In genomic region chr7:94908204-94909022, GRCh38 we compare ENCODE assay signal across 9 cellular contexts. TPM values are rescaled to one million over a fixed set of nuclear protein-coding genes. Genes with fewer than 3 reads are reported as not detected.
DNase-seq lines count a peak whose midpoint lies in the region; ATAC-seq and TF ChIP-seq lines count a peak whose summit lies in the region.
"Had no signal": no experiment of that assay in that cellular context is flagged by ENCODE, and none has a peak within 500 bp of the region (broad histone marks: within the 10 kb centered on the region; RNA-seq: fewer than 3 reads in every experiment).

No MANE protein-coding gene starts in this region.

- H3K36me3 ChIP-seq in ACC112 (ENCODE audit: insufficient read depth, low read length) (no peaks in the 10 kb centered on the region), HCT116 (ENCODE audit: control insufficient read depth in 1 of 2, insufficient read depth in 2 of 2, low read length in 2 of 2) (no peaks in the 10 kb centered on the region), Peyer's patch (no peaks in the 10 kb centered on the region), muscle layer of duodenum (ENCODE audit: control insufficient read depth in 1 of 2, insufficient read depth in 2 of 2, low read length in 2 of 2) (no peaks in the 10 kb centered on the region)

- H3K4me1 ChIP-seq in ACC112 (ENCODE audit: control insufficient read depth, insufficient read depth, low read length, unreplicated experiment) (no peaks in the 10 kb centered on the region), HCT116 (ENCODE audit: control insufficient read depth in 1 of 2, insufficient read depth in 2 of 2, low read length in 2 of 2) (peaks cover 3 to 18% of the 10 kb centered on the region in 2 experiments; a peak in 3 of 4 replicates), Peyer's patch (peaks cover 0 to 4% (median 0%) of the 10 kb centered on the region in 4 donors), muscle layer of duodenum (ENCODE audit: control insufficient read depth in 1 of 2, insufficient read depth in 2 of 2, low read length in 2 of 2) (peaks cover 4 to 6% of the 10 kb centered on the region in 2 donors)

- POLR2A ChIA-PET in HCT116 (lab: Charles Lee) = no interaction called here

- peak; percentile 16 for DNase-seq in HCT116 (ENCODE audit: low read depth, low spot score)
- peak in 2 of 3 donors; percentile 49 to 58 for DNase-seq in Peyer's patch
- peak; percentile 9 for DNase-seq in fibroblast of peridontal ligament (ENCODE audit: extremely low read depth)
- no peak for DNase-seq in stimulated activated naive CD4-positive, alpha-beta T cell (lab: John Stamatoyannopoulos, UW)

- no peak for TF ChIP-seq RAD21 in HCT116 (IDR thresholded peaks at IDR 0.05; ENCODE audit: low read depth)

- H3K79me2 ChIP-seq in ACC112 (ENCODE audit: control insufficient read depth, insufficient read depth, low read length, unreplicated experiment) (no peaks in the 10 kb centered on the region), HCT116 (ENCODE audit: insufficient read depth, low read length) (no peaks in the 10 kb centered on the region)

- BruUV-seq in HCT116 (replicated peaks; lab: Mats Ljungman, UMichigan) = no TSS peak

- peak; percentile 72 for ATAC-seq in HCT116
- no peak for ATAC-seq in GM19351 (IDR thresholded peaks at IDR 0.05; ENCODE audit: unreplicated experiment)
- ATAC-seq in GM21619 (IDR thresholded peaks at IDR 0.05; ENCODE audit: unreplicated experiment) = no peak

- H2AFZ ChIP-seq in ACC112 (ENCODE audit: low read length, unreplicated experiment) = peak overlapping the region; percentile 88
- H2AFZ ChIP-seq in HCT116 (ENCODE audit: low read depth, low read length, poor library complexity, severe bottlenecking) = peak overlapping the region; percentile 81

- H3K27me3 ChIP-seq in ACC112 (ENCODE audit: insufficient read depth, low read length) (peaks cover 26% of the 10 kb centered on the region; the same call in 1 of the 2 replicates), HCT116 (ENCODE audit: insufficient read depth, low read length) (no peaks in the 10 kb centered on the region), Peyer's patch (no peaks in the 10 kb centered on the region), muscle layer of duodenum (ENCODE audit: low read depth, low read length) (no peaks in the 10 kb centered on the region)

- TF ChIP-seq CTCF in HCT116 (IDR thresholded peaks at IDR 0.05 in 2 of 3, conservative IDR thresholded peaks at IDR 0.05 in 1 of 3; ENCODE audit: borderline replicate concordance in 1 of 3, insufficient read depth in 1 of 3, low read depth in 2 of 3, low read length in 2 of 3) = no peak
- TF ChIP-seq CTCF in Peyer's patch (IDR thresholded peaks at IDR 0.05) = no peak

- peak overlapping the region; percentile 89 for H3K4me2 ChIP-seq in HCT116 (ENCODE audit: low read length)

- H4K20me1 ChIP-seq in HCT116 (ENCODE audit: insufficient read depth) = no peaks in the 10 kb centered on the region

- CTCF ChIA-PET in HCT116 (lab: Charles Lee) = no interaction called here

- intact Hi-C loops in HCT116 (cut with micrococcal nuclease) = loop anchor here (2.0 kb wide), 1 partner anchor 252 kb away; the partner anchor contains the start of gene SGCE

- no peaks in the 10 kb centered on the region for H3K9me2 ChIP-seq in HCT116 (ENCODE audit: insufficient read depth)

- peak overlapping the region; percentile 77 for H3K4me3 ChIP-seq in ACC112 (ENCODE audit: low read depth, low read length)
- peak overlapping the region; percentile 58 to 65 for H3K4me3 ChIP-seq in HCT116 (replicated peaks in 1 of 2; ENCODE audit: low read depth in 1 of 2, low read length in 2 of 2)
- H3K4me3 ChIP-seq in Peyer's patch = peak overlapping the region; percentile 35 to 78 (median 52)
- peak overlapping the region; percentile 68 to 79 for H3K4me3 ChIP-seq in muscle layer of duodenum (ENCODE audit: low read depth in 1 of 2, low read length in 2 of 2)

- peak overlapping the region; percentile 69 for H3K9ac ChIP-seq in HCT116 (ENCODE audit: low read length)

- no peak overlapping the region for H3K27ac ChIP-seq in ACC112 (ENCODE audit: low read depth, low read length)
- peak overlapping the region; percentile 81 for H3K27ac ChIP-seq in HCT116 (ENCODE audit: low read depth, low read length)
- peak overlapping the region in 3 of 4 donors; percentile 39 to 68 (median 64) for H3K27ac ChIP-seq in Peyer's patch
- peak overlapping the region; percentile 20 for H3K27ac ChIP-seq in muscle layer of duodenum (ENCODE audit: low read length)
- H3K27ac ChIP-seq: epithelial cell of prostate had no signal

- RAD21 ChIA-PET in HCT116 (lab: Charles Lee; ENCODE audit: low non-redundant PET in 1 of 2, low total read pairs in 2 of 2, uncharacterized antibody in 2 of 2, unreplicated experiment in 2 of 2) = no interaction called here

- H3K9me3 ChIP-seq in HCT116 (ENCODE audit: control insufficient read depth in 1 of 2, insufficient read depth in 1 of 2, low read depth in 1 of 2, low read length in 2 of 2) (no peaks in the 10 kb centered on the region), Peyer's patch (no peaks in the 10 kb centered on the region), muscle layer of duodenum (ENCODE audit: control insufficient read depth in 1 of 2, low read length in 2 of 2) (no peaks in the 10 kb centered on the region)

- no peak for TF ChIP-seq POLR2A in HCT116 (IDR thresholded peaks at IDR 0.05; ENCODE audit: borderline replicate concordance, extremely low read depth, insufficient read depth, insufficient read length)
- no peak for TF ChIP-seq POLR2A in Peyer's patch (IDR thresholded peaks at IDR 0.05)

TF ChIP-seq in HCT116, 20 proteins besides CTCF, POLR2A, EP300 and RAD21:
- TF ChIP-seq ZFX (IDR thresholded peaks at IDR 0.05) = no peak
- TF ChIP-seq SIN3A (IDR thresholded peaks at IDR 0.05; ENCODE audit: low read depth) = no peak
- TF ChIP-seq CEBPB (IDR thresholded peaks at IDR 0.05; ENCODE audit: low read depth) = no peak
- peak; percentile 41; the same call in 1 of the 2 replicates for TF ChIP-seq EGR1 (IDR thresholded peaks at IDR 0.05; ENCODE audit: low read depth)
- peak; percentile 54; the same call in 1 of the 2 replicates for TF ChIP-seq POLR2AphosphoS5 (IDR thresholded peaks at IDR 0.05; ENCODE audit: low read depth, low read length)

RNA-seq across cellular contexts. Expression of gene PPP1R9A, which starts 1.0 kb away (rescaled TPM):
- total RNA-seq in HCT116 (2021; ENCODE audit: unreplicated experiment) = 13.5 TPM
- 2.8 and 3.2 TPM in 2 replicates for polyA plus RNA-seq in HCT116 (2012)
- total RNA-seq in Peyer's patch = 10 to 100 TPM in 3 of 4 donors, 1 to 10 TPM in 1; 4.7 to 23.9 (median 11.8) TPM

Comparison
In these comparisons a context has a peak if more than half of its experiments do, and no peak if none do; other contexts are left out.
1. DNase-seq: peak in HCT116 (single experiment), Peyer's patch (2 of 3) and fibroblast of peridontal ligament (single experiment); none in stimulated activated naive CD4-positive, alpha-beta T cell (0 of 6).
2. Peak in every context shown above with its lines, with median percentiles within 50 percentile points of each other: H3K4me3 ChIP-seq.